In the genomic region with DNA sequence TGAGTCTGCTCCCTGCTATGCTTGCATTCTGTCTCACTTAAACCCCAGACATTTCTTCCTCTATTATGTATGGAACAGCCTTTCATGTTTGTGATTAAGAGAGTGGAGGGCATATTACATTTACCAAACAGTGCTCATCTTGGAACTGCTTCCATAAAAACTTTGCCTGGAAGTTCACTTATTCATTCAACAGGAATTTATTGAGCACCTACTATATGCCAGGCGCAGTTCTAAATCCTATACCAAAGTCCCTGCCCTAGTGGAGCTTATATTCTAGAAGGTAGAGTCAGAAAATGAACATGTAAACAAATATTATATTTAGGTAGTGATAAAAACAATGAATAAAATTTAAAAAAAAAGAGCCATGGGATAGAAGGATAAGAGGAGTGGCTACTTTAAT, we compare ENCODE assay signal across 31 cellular contexts. TPM values are rescaled to one million over a fixed set of nuclear protein-coding genes. Genes with fewer than 3 reads are reported as not detected.
"Had no signal": no experiment of that assay in that cellular context is flagged by ENCODE, and none has a peak within 500 bp of the region (broad histone marks: within the 10 kb centered on the region; RNA-seq: fewer than 3 reads in every experiment).

No MANE protein-coding gene starts in this region.

- H3K27ac ChIP-seq: neural progenitor cell, ovary, parathyroid adenoma, psoas muscle, skin epidermis, spleen, suprapubic skin, testis, tibial artery, transverse colon, upper lobe of right lung, uterus had no signal

- H3K4me2 ChIP-seq: smooth muscle cell had no signal

- H3K27me3 ChIP-seq: neural progenitor cell, ovary, spleen, suprapubic skin, testis, tibial artery, transverse colon, upper lobe of right lung, uterus had no signal

- H3K9me3 ChIP-seq: ovary, psoas muscle, spleen, suprapubic skin, testis, tibial artery, transverse colon, upper lobe of right lung, uterus had no signal

- H3K79me2 ChIP-seq: parathyroid adenoma had no signal

- H3K36me3 ChIP-seq: neural progenitor cell, ovary, spleen, suprapubic skin, tibial artery, transverse colon, upper lobe of right lung, uterus had no signal

- H3K36me3 Mint-ChIP-seq: naive thymus-derived CD8-positive, alpha-beta T cell; natural killer cell treated with Interleukin-12 subunit alpha and Interleukin-12 subunit beta and Interleukin-15 and Interleukin-18, amount 100 ng/mL, for 72 hours; neural progenitor cell; stimulated activated memory B cell treated with anti-CD40 and anti-IgM and Interleukin-4, amounts not matched to agents 10 μg/mL and 1 μg/mL and 100 μg/mL, for 72 hours had no signal

- H3K27ac Mint-ChIP-seq: natural killer cell treated with Interleukin-12 subunit alpha and Interleukin-12 subunit beta and Interleukin-15 and Interleukin-18, amount 100 ng/mL, for 72 hours; progenitor cell of endocrine pancreas; stimulated activated memory B cell treated with anti-CD40 and anti-IgM and Interleukin-4, amounts not matched to agents 10 μg/mL and 1 μg/mL and 100 μg/mL, for 72 hours; stimulated activated naive CD8-positive, alpha-beta T cell treated with anti-CD3 and anti-CD28 coated beads, Interleukin-15, amount 100 ng/mL, for 72 hours; type B pancreatic cell had no signal

- ATAC-seq: naive thymus-derived CD8-positive, alpha-beta T cell; natural killer cell treated with Interleukin-12 subunit alpha and Interleukin-12 subunit beta and Interleukin-15 and Interleukin-18, amount 100 ng/mL, for 72 hours; psoas muscle; right cardiac atrium; sciatic nerve; stimulated activated memory B cell treated with anti-CD40 and anti-IgM and Interleukin-4, amounts not matched to agents 10 μg/mL and 1 μg/mL and 100 μg/mL, for 72 hours; stimulated activated naive CD8-positive, alpha-beta T cell treated with anti-CD3 and anti-CD28 coated beads, Interleukin-15, amount 100 ng/mL, for 72 hours; stimulated activated naive CD8-positive, alpha-beta T cell treated with anti-CD3 and anti-CD28 coated beads, Interleukin-15, Interleukin-2, amounts not matched to agents 100 U/mL and 50 U/mL, for 24 hours; upper lobe of right lung had no signal

- DNase-seq: naive thymus-derived CD8-positive, alpha-beta T cell; occipital lobe; ovary; psoas muscle; right cardiac atrium; spleen; stimulated activated CD4-positive, alpha-beta T cell treated with anti-CD3 and anti-CD28 coated beads, Interleukin-12 subunit alpha, Interleukin-12 subunit beta, amount 100 ng/mL, for 4 hours; stimulated activated CD4-positive, alpha-beta T cell treated with anti-CD3 and anti-CD28 coated beads, Interleukin-1b, Interleukin-23, amount 100 ng/mL, for 48 hours; stimulated activated CD4-positive, alpha-beta T cell treated with anti-CD3 and anti-CD28 coated beads, Interleukin-4, amount 100 ng/mL, for 1 hour; stimulated activated CD4-positive, alpha-beta T cell treated with anti-CD3 and anti-CD28 coated beads, Interleukin-4, amount 100 ng/mL, for 4 hours; stimulated activated CD8-positive, alpha-beta memory T cell treated with anti-CD3 and anti-CD28 coated beads, Interleukin-4, amount 100 ng/mL, for 48 hours; stimulated activated naive CD4-positive, alpha-beta T cell; stimulated activated naive CD8-positive, alpha-beta T cell treated with anti-CD3 and anti-CD28 coated beads, Interleukin-15, amount 100 ng/mL, for 72 hours; stimulated activated naive CD8-positive, alpha-beta T cell treated with anti-CD3 and anti-CD28 coated beads, Interleukin-15, Interleukin-2, amounts not matched to agents 100 U/mL and 50 U/mL, for 24 hours; substantia nigra; testis; tibial artery; transverse colon; upper lobe of right lung; uterus had no signal

- H2AFZ ChIP-seq: neural progenitor cell, parathyroid adenoma had no signal

- H3K27me3 Mint-ChIP-seq: naive thymus-derived CD8-positive, alpha-beta T cell; natural killer cell treated with Interleukin-12 subunit alpha and Interleukin-12 subunit beta and Interleukin-15 and Interleukin-18, amount 100 ng/mL, for 72 hours; stimulated activated memory B cell treated with anti-CD40 and anti-IgM and Interleukin-4, amounts not matched to agents 10 μg/mL and 1 μg/mL and 100 μg/mL, for 72 hours; stimulated activated naive CD8-positive, alpha-beta T cell treated with anti-CD3 and anti-CD28 coated beads, Interleukin-15, amount 100 ng/mL, for 72 hours had no signal

- H3K9me3 Mint-ChIP-seq: natural killer cell treated with Interleukin-12 subunit alpha and Interleukin-12 subunit beta and Interleukin-15 and Interleukin-18, amount 100 ng/mL, for 72 hours; neural progenitor cell; type B pancreatic cell had no signal

- H3K4me1 ChIP-seq: parathyroid adenoma, psoas muscle, testis, tibial artery, transverse colon, uterus had no signal

- H3K9ac ChIP-seq: neural progenitor cell, parathyroid adenoma had no signal

- H3K4me3 ChIP-seq: neural progenitor cell, ovary, psoas muscle, skin epidermis, smooth muscle cell, spleen, suprapubic skin, testis, tibial artery, transverse colon, upper lobe of right lung, uterus had no signal

- H3K4me3 Mint-ChIP-seq: naive thymus-derived CD8-positive, alpha-beta T cell; natural killer cell treated with Interleukin-12 subunit alpha and Interleukin-12 subunit beta and Interleukin-15 and Interleukin-18, amount 100 ng/mL, for 72 hours; neural progenitor cell; stimulated activated memory B cell treated with anti-CD40 and anti-IgM and Interleukin-4, amounts not matched to agents 10 μg/mL and 1 μg/mL and 100 μg/mL, for 72 hours; stimulated activated naive CD8-positive, alpha-beta T cell treated with anti-CD3 and anti-CD28 coated beads, Interleukin-15, amount 100 ng/mL, for 72 hours; type B pancreatic cell had no signal

RNA-seq across cellular contexts. Expression of a gene that starts 49.8 kb away (rescaled TPM):
- total RNA-seq: naive thymus-derived CD8-positive, alpha-beta T cell; natural killer cell treated with Interleukin-12 subunit alpha and Interleukin-12 subunit beta and Interleukin-15 and Interleukin-18, amount 100 ng/mL, for 72 hours; renal cortical epithelial cell had no signal
- polyA plus RNA-seq: naive thymus-derived CD8-positive, alpha-beta T cell had no signal
